ENCODE assay signal across 1 cellular context in the genomic region with DNA sequence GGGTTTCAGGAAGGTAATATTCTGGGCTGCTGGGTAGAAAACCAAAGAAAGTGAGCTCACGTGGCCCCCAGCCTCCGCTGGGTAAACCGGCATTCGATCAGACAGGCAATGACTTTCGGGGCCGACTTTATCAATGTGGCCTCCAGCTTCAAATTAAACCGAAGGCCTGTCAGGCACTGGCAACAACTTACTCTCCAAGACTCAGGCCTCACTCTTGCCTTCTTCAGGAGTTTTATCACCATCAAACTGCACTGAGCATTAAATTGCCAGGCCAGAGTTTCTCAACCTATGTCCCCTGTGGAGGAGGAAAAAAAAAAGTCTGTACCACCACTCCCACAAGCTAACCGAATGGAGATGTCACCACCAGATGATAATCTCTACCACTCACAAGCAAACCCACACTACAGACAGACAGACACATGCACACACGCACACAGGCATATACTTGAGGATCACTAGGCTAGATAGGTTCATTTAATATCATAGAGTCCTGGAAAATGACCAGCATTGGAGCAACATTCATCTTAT.
A peak's percentile ranks its signal among the peaks of the same experiment; 100 is the strongest.
TF ChIP-seq lines count a peak whose summit lies in the region.

No MANE protein-coding gene starts in this region.

TF ChIP-seq in K562, 482 proteins besides CTCF, POLR2A, EP300 and RAD21 (continued from another document and continues in another):
- TF ChIP-seq ZBTB40 (IDR thresholded peaks at IDR 0.05) (peak; percentile 46), ZBTB40 (CRISPR knock-in tag; IDR thresholded peaks at IDR 0.05) (no peak), THRA (IDR thresholded peaks at IDR 0.05) (no peak), E2F1 (CRISPR knock-in tag; IDR thresholded peaks at IDR 0.05) (no peak), RBM22 (IDR thresholded peaks at IDR 0.05; ENCODE audit: low read depth, low read length, poor library complexity, severe bottlenecking) (no peak), NRF1 (conservative IDR thresholded peaks at IDR 0.05 in 1 of 2, IDR thresholded peaks at IDR 0.05 in 1 of 2) (peak in 1 of 2 experiments; percentile 34; a peak in 1 of 4 replicates), YY1 (IDR thresholded peaks at IDR 0.05; ENCODE audit: borderline replicate concordance in 1 of 3, control insufficient read depth in 1 of 3, extremely low read depth in 1 of 3, insufficient read depth in 3 of 3, insufficient read length in 1 of 3, insufficient replicate concordance in 2 of 3, low read depth in 1 of 3, low read length in 2 of 3) (peak in 1 of 3 experiments; percentile 57), NR2C1 (IDR thresholded peaks at IDR 0.05) (no peak; the same call in 1 of the 2 replicates), NR2C1 (tag; IDR thresholded peaks at IDR 0.05) (no peak), PRDM10 (IDR thresholded peaks at IDR 0.05; ENCODE audit: partially characterized antibody) (peak; percentile 13), MYNN (IDR thresholded peaks at IDR 0.05) (peak; percentile 27; the same call in 1 of the 2 replicates), MYNN (CRISPR knock-in tag; IDR thresholded peaks at IDR 0.05) (no peak), SMARCE1 (IDR thresholded peaks at IDR 0.05) (peak; percentile 72; the same call in 1 of the 2 replicates), SMAD3 (CRISPR knock-in tag; conservative IDR thresholded peaks at IDR 0.05) (no peak), NR2F6 (CRISPR knock-in tag; IDR thresholded peaks at IDR 0.05) (0 out of 2 replicates have a peak, but pooled peaks have one; percentile 21), SNRNP70 (optimal IDR thresholded peaks at IDR 0.05; ENCODE audit: low read depth, low read length) (no peak), TGIF2 (CRISPR knock-in tag; IDR thresholded peaks at IDR 0.05) (no peak), ZBTB5 (IDR thresholded peaks at IDR 0.05) (no peak), ARID1B (IDR thresholded peaks at IDR 0.05) (peak; percentile 67), SOX6 (IDR thresholded peaks at IDR 0.05) (peak; percentile 37; the same call in 1 of the 2 replicates), ZNF436 (CRISPR knock-in tag; IDR thresholded peaks at IDR 0.05) (no peak), OTX1 (CRISPR knock-in tag; IDR thresholded peaks at IDR 0.05) (peak; percentile 78; the same call in 1 of the 2 replicates), ZFX (CRISPR knock-in tag; IDR thresholded peaks at IDR 0.05) (no peak), HEY1 (CRISPR knock-in tag; IDR thresholded peaks at IDR 0.05; ENCODE audit: borderline replicate concordance) (no peak), DDX20 (tag; IDR thresholded peaks at IDR 0.05; ENCODE audit: low read depth) (no peak), HDAC1 (IDR thresholded peaks at IDR 0.05) (peak in 1 of 2 experiments; percentile 76; a peak in 2 of 4 replicates), EGR1 (conservative IDR thresholded peaks at IDR 0.05) (0 out of 2 replicates have a peak, but pooled peaks have one; percentile 21)
- TF ChIP-seq, protein P1, sequence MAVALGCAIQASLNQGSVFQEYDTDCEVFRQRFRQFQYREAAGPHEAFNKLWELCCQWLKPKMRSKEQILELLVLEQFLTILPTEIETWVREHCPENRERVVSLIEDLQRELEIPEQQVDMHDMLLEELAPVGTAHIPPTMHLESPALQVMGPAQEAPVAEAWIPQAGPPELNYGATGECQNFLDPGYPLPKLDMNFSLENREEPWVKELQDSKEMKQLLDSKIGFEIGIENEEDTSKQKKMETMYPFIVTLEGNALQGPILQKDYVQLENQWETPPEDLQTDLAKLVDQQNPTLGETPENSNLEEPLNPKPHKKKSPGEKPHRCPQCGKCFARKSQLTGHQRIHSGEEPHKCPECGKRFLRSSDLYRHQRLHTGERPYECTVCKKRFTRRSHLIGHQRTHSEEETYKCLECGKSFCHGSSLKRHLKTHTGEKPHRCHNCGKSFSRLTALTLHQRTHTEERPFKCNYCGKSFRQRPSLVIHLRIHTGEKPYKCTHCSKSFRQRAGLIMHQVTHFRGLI (CRISPR knock-in tag; IDR thresholded peaks at IDR 0.05), result peak; percentile 64; the same call in 1 of the 2 replicates
- TF ChIP-seq, protein P2, sequence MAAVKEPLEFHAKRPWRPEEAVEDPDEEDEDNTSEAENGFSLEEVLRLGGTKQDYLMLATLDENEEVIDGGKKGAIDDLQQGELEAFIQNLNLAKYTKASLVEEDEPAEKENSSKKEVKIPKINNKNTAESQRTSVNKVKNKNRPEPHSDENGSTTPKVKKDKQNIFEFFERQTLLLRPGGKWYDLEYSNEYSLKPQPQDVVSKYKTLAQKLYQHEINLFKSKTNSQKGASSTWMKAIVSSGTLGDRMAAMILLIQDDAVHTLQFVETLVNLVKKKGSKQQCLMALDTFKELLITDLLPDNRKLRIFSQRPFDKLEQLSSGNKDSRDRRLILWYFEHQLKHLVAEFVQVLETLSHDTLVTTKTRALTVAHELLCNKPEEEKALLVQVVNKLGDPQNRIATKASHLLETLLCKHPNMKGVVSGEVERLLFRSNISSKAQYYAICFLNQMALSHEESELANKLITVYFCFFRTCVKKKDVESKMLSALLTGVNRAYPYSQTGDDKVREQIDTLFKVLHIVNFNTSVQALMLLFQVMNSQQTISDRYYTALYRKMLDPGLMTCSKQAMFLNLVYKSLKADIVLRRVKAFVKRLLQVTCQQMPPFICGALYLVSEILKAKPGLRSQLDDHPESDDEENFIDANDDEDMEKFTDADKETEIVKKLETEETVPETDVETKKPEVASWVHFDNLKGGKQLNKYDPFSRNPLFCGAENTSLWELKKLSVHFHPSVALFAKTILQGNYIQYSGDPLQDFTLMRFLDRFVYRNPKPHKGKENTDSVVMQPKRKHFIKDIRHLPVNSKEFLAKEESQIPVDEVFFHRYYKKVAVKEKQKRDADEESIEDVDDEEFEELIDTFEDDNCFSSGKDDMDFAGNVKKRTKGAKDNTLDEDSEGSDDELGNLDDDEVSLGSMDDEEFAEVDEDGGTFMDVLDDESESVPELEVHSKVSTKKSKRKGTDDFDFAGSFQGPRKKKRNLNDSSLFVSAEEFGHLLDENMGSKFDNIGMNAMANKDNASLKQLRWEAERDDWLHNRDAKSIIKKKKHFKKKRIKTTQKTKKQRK (IDR thresholded peaks at IDR 0.05; ENCODE audit: borderline replicate concordance, low read depth, low read length), result no peak
